In genomic region chr1:170538687-170539086, GRCh38 we compare ENCODE assay signal across 15 cellular contexts. TPM values are rescaled to one million over a fixed set of nuclear protein-coding genes. Genes with fewer than 3 reads are reported as not detected.
DNase-seq lines count a peak whose midpoint lies in the region; ATAC-seq and TF ChIP-seq lines count a peak whose summit lies in the region.
"Had no signal": no experiment of that assay in that cellular context is flagged by ENCODE, and none has a peak within 500 bp of the region (broad histone marks: within the 10 kb centered on the region; RNA-seq: fewer than 3 reads in every experiment).

No MANE protein-coding gene starts in this region.

- no peak for DNase-seq in GM23248
- DNase-seq in body of pancreas = no peak
- no peak for DNase-seq in osteocyte (ENCODE audit: extremely low spot score, unreplicated experiment)
- no peak for DNase-seq in 8988T
- no peak for DNase-seq in central memory CD4-positive, alpha-beta T cell
- DNase-seq in KG1 (lab: John Stamatoyannopoulos, UW) = no peak
- DNase-seq: CD8-positive, alpha-beta memory T cell; GF-D8; H9; MV-4-11; NCI-H1436; NCI-H2081; NCI-H524; RPMI8226 had no signal

- H3K4me1 Mint-ChIP-seq in osteocyte (ENCODE audit: unreplicated experiment) = peaks cover 57% of the 10 kb centered on the region

- H3K27me3 ChIP-seq in ACC112 (ENCODE audit: insufficient read depth, low read length) = no peaks in the 10 kb centered on the region
- H3K27me3 ChIP-seq in GM23248 (replicated peaks; ENCODE audit: insufficient read depth) = no peaks in the 10 kb centered on the region
- H3K27me3 ChIP-seq in body of pancreas = no peaks in the 10 kb centered on the region

- H3K9ac ChIP-seq in GM23248 = no peak overlapping the region

- intact Hi-C loops in body of pancreas (cut with DNase I) = no loop called here

- no peaks in the 10 kb centered on the region for H3K27me3 Mint-ChIP-seq in osteocyte (ENCODE audit: unreplicated experiment)
- H3K27me3 Mint-ChIP-seq: CD8-positive, alpha-beta memory T cell had no signal

- H3K9me3 ChIP-seq in GM23248 (ENCODE audit: low read depth) (no peaks in the 10 kb centered on the region), body of pancreas (no peaks in the 10 kb centered on the region)

- peaks cover 44% of the 10 kb centered on the region for H3K36me3 ChIP-seq in ACC112 (ENCODE audit: insufficient read depth, low read length)
- H3K36me3 ChIP-seq in GM23248 (ENCODE audit: low read depth) = peaks cover 42% of the 10 kb centered on the region
- peaks cover 6 to 7% of the 10 kb centered on the region in 2 donors for H3K36me3 ChIP-seq in body of pancreas (replicated peaks in 1 of 2; ENCODE audit: insufficient read depth in 1 of 2, low read depth in 2 of 2)

- in situ Hi-C loops in GM23248 (cut with MboI) = loop anchor here (10.0 to 25.0 kb wide), 2 partner anchors 126 to 526 kb away; partner anchors contain the start of gene PRRX1

- no peak overlapping the region for H3K4me3 Mint-ChIP-seq in osteocyte (ENCODE audit: unreplicated experiment)
- H3K4me3 Mint-ChIP-seq: CD8-positive, alpha-beta memory T cell; H9 had no signal

- peaks cover 28% of the 10 kb centered on the region for H3F3A ChIP-seq in GM23248 (ENCODE audit: insufficient read depth)

- no peaks in the 10 kb centered on the region for H3K9me2 ChIP-seq in GM23248 (ENCODE audit: insufficient read depth)

- peaks cover 52% of the 10 kb centered on the region for H3K36me3 Mint-ChIP-seq in osteocyte (ENCODE audit: unreplicated experiment)

- no peaks in the 10 kb centered on the region for H3K9me3 Mint-ChIP-seq in osteocyte (ENCODE audit: unreplicated experiment)
- H3K9me3 Mint-ChIP-seq: CD8-positive, alpha-beta memory T cell; H9 had no signal

- no peak for ATAC-seq in body of pancreas

- H3K27ac Mint-ChIP-seq in osteocyte (ENCODE audit: unreplicated experiment) = peak overlapping the region; percentile 82
- H3K27ac Mint-ChIP-seq: CD8-positive, alpha-beta memory T cell had no signal

- H3K4me1 ChIP-seq in ACC112 (ENCODE audit: control insufficient read depth, insufficient read depth, low read length, unreplicated experiment) (peaks cover 36% of the 10 kb centered on the region), GM23248 (ENCODE audit: insufficient read depth) (peaks cover 30% of the 10 kb centered on the region), body of pancreas (peaks cover 39% of the 10 kb centered on the region)

- no peaks in the 10 kb centered on the region for H4K20me1 ChIP-seq in GM23248 (ENCODE audit: insufficient read depth)

- H3K4me2 ChIP-seq in GM23248 (ENCODE audit: unreplicated experiment) = peak overlapping the region; percentile 43

- no peak overlapping the region for H3K4me3 ChIP-seq in ACC112 (ENCODE audit: low read depth, low read length)
- no peak overlapping the region for H3K4me3 ChIP-seq in GM23248
- no peak overlapping the region for H3K4me3 ChIP-seq in body of pancreas

- H3K27ac ChIP-seq in ACC112 (ENCODE audit: low read depth, low read length) = peak overlapping the region; percentile 80
- H3K27ac ChIP-seq in GM23248 = peak overlapping the region; percentile 59
- H3K27ac ChIP-seq in body of pancreas = peak overlapping the region in 3 of 4 donors; percentile 11 to 75 (median 51)

- H3K79me2 ChIP-seq in ACC112 (ENCODE audit: control insufficient read depth, insufficient read depth, low read length, unreplicated experiment) (peaks cover 48% of the 10 kb centered on the region), GM23248 (ENCODE audit: insufficient read depth) (peaks cover 87% of the 10 kb centered on the region)

- H2AFZ ChIP-seq in ACC112 (ENCODE audit: low read length, unreplicated experiment) (no peak overlapping the region), GM23248 (no peak overlapping the region)

- no peak for TF ChIP-seq CTCF in body of pancreas (IDR thresholded peaks at IDR 0.05)
- TF ChIP-seq CTCF in osteocyte (IDR thresholded peaks at IDR 0.05) = no peak

- no peak for TF ChIP-seq POLR2A in body of pancreas (IDR thresholded peaks at IDR 0.05)

RNA-seq across cellular contexts. Expression of gene GORAB, which starts 6.7 kb away (rescaled TPM):
- total RNA-seq in GM23248 (2014; rRNA removed; shearing (Covaris generic)) = 16.4 and 27.7 TPM in 2 replicates
- 14.7 and 16.6 TPM in 2 replicates for polyA plus RNA-seq in GM23248 (2016; fragmentation: Nextera tagmentation; extraction: Ambion mirVana)
- 10 to 100 TPM in 1 of 2 donors, 1 to 10 TPM in 1; 7.8 to 12.9 TPM for total RNA-seq in body of pancreas
- total RNA-seq in osteocyte = 20.8 and 22.2 TPM in 2 replicates
